ENCODE assay signal across 22 cellular contexts in genomic region chr1:159928491-159929050, GRCh38. TPM values are rescaled to one million over a fixed set of nuclear protein-coding genes. Genes with fewer than 3 reads are reported as not detected.
"Had no signal": no experiment of that assay in that cellular context is flagged by ENCODE, and none has a peak within 500 bp of the region (broad histone marks: within the 10 kb centered on the region; RNA-seq: fewer than 3 reads in every experiment).

No MANE protein-coding gene starts in this region.

- ATAC-seq: activated naive CD8-positive, alpha-beta T cell treated with anti-CD3 and anti-CD28 coated beads, Interleukin-2, amount 50 U/mL, for 24 hours; effector memory CD8-positive, alpha-beta T cell; gastroesophageal sphincter; heart right ventricle; mucosa of descending colon; naive thymus-derived CD4-positive, alpha-beta T cell; psoas muscle; right lobe of liver had no signal

- H3K27me3 ChIP-seq: heart right ventricle, right lobe of liver, stomach had no signal

- H3K9me3 ChIP-seq: gastroesophageal sphincter, heart right ventricle, mucosa of descending colon, psoas muscle, right lobe of liver, stomach, thoracic aorta had no signal

- H3K27ac ChIP-seq: gastroesophageal sphincter, heart right ventricle, psoas muscle, right lobe of liver, thoracic aorta, VCaP had no signal

- DNase-seq: activated CD4-positive, alpha-beta T cell treated with anti-CD3 and anti-CD28 coated beads for 1 hour; activated CD4-positive, alpha-beta T cell treated with anti-CD3 and anti-CD28 coated beads, Interleukin-2, amount 50 U/mL, for 48 hours; activated naive CD4-positive, alpha-beta T cell treated with anti-CD3 and anti-CD28 coated beads for 36 hours; activated naive CD8-positive, alpha-beta T cell treated with anti-CD3 and anti-CD28 coated beads, Interleukin-2, amount 50 U/mL, for 24 hours; dermis blood vessel endothelial cell; effector memory CD8-positive, alpha-beta T cell; heart right ventricle; psoas muscle; right lobe of liver; stomach; T-helper 1 cell had no signal

- H3K4me3 Mint-ChIP-seq: activated naive CD4-positive, alpha-beta T cell treated with anti-CD3 and anti-CD28 coated beads for 36 hours; activated naive CD8-positive, alpha-beta T cell treated with anti-CD3 and anti-CD28 coated beads, Interleukin-2, amount 50 U/mL, for 24 hours; effector memory CD8-positive, alpha-beta T cell had no signal

- H3K36me3 ChIP-seq: gastroesophageal sphincter, heart right ventricle, thoracic aorta had no signal

- H3K4me1 ChIP-seq: psoas muscle had no signal

- H3K9me3 Mint-ChIP-seq: activated naive CD4-positive, alpha-beta T cell treated with anti-CD3 and anti-CD28 coated beads for 36 hours; activated naive CD8-positive, alpha-beta T cell treated with anti-CD3 and anti-CD28 coated beads, Interleukin-2, amount 50 U/mL, for 24 hours; activated T-helper 2 cell treated with anti-CD3 and anti-CD28 coated beads, Interferon-gamma antibody, Interleukin-2, Interleukin-4, amounts not matched to agents 10 μg/mL and 5 μg/mL and 100 μg/mL, durations not matched to agents 14 hours and 24 hours and 36 hours; effector memory CD8-positive, alpha-beta T cell had no signal

- H3K27ac Mint-ChIP-seq: activated naive CD4-positive, alpha-beta T cell treated with anti-CD3 and anti-CD28 coated beads for 36 hours; activated naive CD8-positive, alpha-beta T cell treated with anti-CD3 and anti-CD28 coated beads, Interleukin-2, amount 50 U/mL, for 24 hours; activated T-helper 2 cell treated with anti-CD3 and anti-CD28 coated beads, Interferon-gamma antibody, Interleukin-2, Interleukin-4, amounts not matched to agents 10 μg/mL and 5 μg/mL and 100 μg/mL, durations not matched to agents 14 hours and 24 hours and 36 hours had no signal

- H3K4me3 ChIP-seq: gastroesophageal sphincter, heart right ventricle, mucosa of descending colon, psoas muscle, right lobe of liver, stomach, thoracic aorta had no signal

RNA-seq across cellular contexts. Expression of gene IGSF9, which starts 16.8 kb away (rescaled TPM):
- total RNA-seq: activated naive CD4-positive, alpha-beta T cell treated with anti-CD3 and anti-CD28 coated beads for 36 hours; activated T-helper 2 cell treated with anti-CD3 and anti-CD28 coated beads, Interferon-gamma antibody, Interleukin-2, Interleukin-4, amounts not matched to agents 10 μg/mL and 5 μg/mL and 100 μg/mL, durations not matched to agents 14 hours and 24 hours and 36 hours; chondrocyte; dermis blood vessel endothelial cell; lung microvascular endothelial cell; psoas muscle had no signal

RNA-seq across cellular contexts. Expression of gene SLAMF9, which starts 25.5 kb away (rescaled TPM):
- total RNA-seq: activated naive CD4-positive, alpha-beta T cell treated with anti-CD3 and anti-CD28 coated beads for 36 hours; activated T-helper 2 cell treated with anti-CD3 and anti-CD28 coated beads, Interferon-gamma antibody, Interleukin-2, Interleukin-4, amounts not matched to agents 10 μg/mL and 5 μg/mL and 100 μg/mL, durations not matched to agents 14 hours and 24 hours and 36 hours; aorta; chondrocyte; dermis blood vessel endothelial cell; epithelial cell of proximal tubule; gastroesophageal sphincter; heart right ventricle; lung microvascular endothelial cell; mucosa of descending colon; naive thymus-derived CD4-positive, alpha-beta T cell; psoas muscle; stomach; thoracic aorta; ureter had no signal
- polyA plus RNA-seq: aorta; naive thymus-derived CD4-positive, alpha-beta T cell; psoas muscle had no signal

RNA-seq across cellular contexts. Expression of gene CFAP45, which starts 28.6 kb away (rescaled TPM):
- total RNA-seq: right lobe of liver had no signal
